Comparison of ENCODE assay signal across 18 cellular contexts in genomic region chr9:86096382-86096781, GRCh38. TPM values are rescaled to one million over a fixed set of nuclear protein-coding genes. Genes with fewer than 3 reads are reported as not detected.
DNase-seq lines count a peak whose midpoint lies in the region; ATAC-seq and TF ChIP-seq lines count a peak whose summit lies in the region.
"Had no signal": no experiment of that assay in that cellular context is flagged by ENCODE, and none has a peak within 500 bp of the region (broad histone marks: within the 10 kb centered on the region; RNA-seq: fewer than 3 reads in every experiment).

No MANE protein-coding gene starts in this region.

- H3K9ac ChIP-seq in BLaER1: no peak overlapping the region

- no peaks in the 10 kb centered on the region for H3K9me3 Mint-ChIP-seq in activated naive CD4-positive, alpha-beta T cell treated with anti-CD3 and anti-CD28 coated beads, Interleukin-2, amount 50 U/mL, for 72 hours
- H3K9me3 Mint-ChIP-seq: activated T-cell treated with anti-CD3 and anti-CD28 coated beads, Interleukin-2, amount 50 U/mL, for 72 hours; stimulated activated effector memory CD8-positive, alpha-beta T cell treated with anti-CD3 and anti-CD28 coated beads, Interleukin-12 subunit alpha, Interleukin-12 subunit beta, amount 100 ng/mL, for 72 hours had no signal

- ATAC-seq in activated naive CD4-positive, alpha-beta T cell treated with anti-CD3 and anti-CD28 coated beads, Interleukin-2, amount 50 U/mL, for 72 hours: no peak
- ATAC-seq in GM18907 (IDR thresholded peaks at IDR 0.05; ENCODE audit: unreplicated experiment): no peak
- ATAC-seq: activated T-cell treated with anti-CD3 and anti-CD28 coated beads, Interleukin-2, amount 50 U/mL, for 72 hours; foreskin keratinocyte; K562; stimulated activated effector memory CD8-positive, alpha-beta T cell treated with anti-CD3 and anti-CD28 coated beads, Interleukin-12 subunit alpha, Interleukin-12 subunit beta, amount 100 ng/mL, for 72 hours had no signal

- H3K36me3 ChIP-seq in BLaER1: peaks cover 15% of the 10 kb centered on the region; the same call in 1 of the 2 replicates
- no peaks in the 10 kb centered on the region for H3K36me3 ChIP-seq in brain microvascular endothelial cell (replicated peaks)
- peaks cover 7% of the 10 kb centered on the region for H3K36me3 ChIP-seq in mesodermal cell (ENCODE audit: control insufficient read depth, insufficient read depth, low read length)
- no peaks in the 10 kb centered on the region for H3K36me3 ChIP-seq in H7 (replicated peaks; ENCODE audit: control insufficient read depth, insufficient read depth, low read length)
- H3K36me3 ChIP-seq: adrenal gland had no signal

- no peaks in the 10 kb centered on the region for H3K27me3 ChIP-seq in BLaER1
- H3K27me3 ChIP-seq in brain microvascular endothelial cell (replicated peaks): no peaks in the 10 kb centered on the region
- H3K27me3 ChIP-seq in H7 (ENCODE audit: control insufficient read depth, insufficient read depth, low read length): peaks cover 16% of the 10 kb centered on the region
- H3K27me3 ChIP-seq: adrenal gland, dorsolateral prefrontal cortex had no signal

- no peak for TF ChIP-seq CTCF in brain microvascular endothelial cell (IDR thresholded peaks at IDR 0.05; ENCODE audit: low read depth, low read length, missing control alignments)

- DNase-seq in NCI-H226: peak; percentile 17
- DNase-seq in brain microvascular endothelial cell: peak; percentile 68
- DNase-seq in activated naive CD4-positive, alpha-beta T cell (lab: John Stamatoyannopoulos, UW): no peak
- DNase-seq in H7: no peak
- no peak for DNase-seq in activated naive CD4-positive, alpha-beta T cell treated with anti-CD3 and anti-CD28 coated beads, Interleukin-2, amount 50 U/mL, for 72 hours (ENCODE audit: low spot score in 2 of 2)
- DNase-seq: activated CD4-positive, alpha-beta T cell treated with anti-CD3 and anti-CD28 coated beads, Interleukin-2, amount 50 U/mL, for 1 hour; activated T-cell treated with anti-CD3 and anti-CD28 coated beads, Interleukin-2, amount 50 U/mL, for 72 hours; COR-L47; dorsolateral prefrontal cortex; NCI-H510A; T-helper 9 cell had no signal

- no peak overlapping the region for H3K27ac ChIP-seq in BLaER1
- no peak overlapping the region for H3K27ac ChIP-seq in brain microvascular endothelial cell
- peak overlapping the region; percentile 26 for H3K27ac ChIP-seq in mesodermal cell (ENCODE audit: low read depth, low read length, severe bottlenecking)
- H3K27ac ChIP-seq: dorsolateral prefrontal cortex, foreskin keratinocyte had no signal

- no peak overlapping the region for H3K27ac Mint-ChIP-seq in activated naive CD4-positive, alpha-beta T cell treated with anti-CD3 and anti-CD28 coated beads, Interleukin-2, amount 50 U/mL, for 72 hours
- H3K27ac Mint-ChIP-seq: activated T-cell treated with anti-CD3 and anti-CD28 coated beads, Interleukin-2, amount 50 U/mL, for 72 hours; stimulated activated effector memory CD8-positive, alpha-beta T cell treated with anti-CD3 and anti-CD28 coated beads, Interleukin-12 subunit alpha, Interleukin-12 subunit beta, amount 100 ng/mL, for 72 hours had no signal

- no peaks in the 10 kb centered on the region for H3K36me3 Mint-ChIP-seq in activated naive CD4-positive, alpha-beta T cell treated with anti-CD3 and anti-CD28 coated beads, Interleukin-2, amount 50 U/mL, for 72 hours
- H3K36me3 Mint-ChIP-seq: stimulated activated effector memory CD8-positive, alpha-beta T cell treated with anti-CD3 and anti-CD28 coated beads, Interleukin-12 subunit alpha, Interleukin-12 subunit beta, amount 100 ng/mL, for 72 hours had no signal

- H4K20me1 ChIP-seq in BLaER1: peaks cover 42% of the 10 kb centered on the region

- 0 out of 2 replicates have a peak overlapping the region, but pooled peaks have one; percentile 8 for H3K4me2 ChIP-seq in BLaER1

- H3K4me3 ChIP-seq in BLaER1 (no peak overlapping the region), brain microvascular endothelial cell (ENCODE audit: low read depth, low read length) (no peak overlapping the region), mesodermal cell (ENCODE audit: extremely low read depth, insufficient read depth, low read length, poor library complexity, severe bottlenecking) (no peak overlapping the region), H7 (ENCODE audit: insufficient read depth, low read depth, low read length) (no peak overlapping the region)
- H3K4me3 ChIP-seq: adrenal gland, dorsolateral prefrontal cortex, K562 had no signal

- H3K4me1 ChIP-seq in BLaER1 (peaks cover 41% of the 10 kb centered on the region), mesodermal cell (ENCODE audit: control insufficient read depth, insufficient read depth, low read length, poor library complexity, severe bottlenecking) (peaks cover 13% of the 10 kb centered on the region)

- H3K9me3 ChIP-seq in BLaER1: peaks cover 4% of the 10 kb centered on the region; the same call in 1 of the 2 replicates
- no peaks in the 10 kb centered on the region for H3K9me3 ChIP-seq in mesodermal cell (ENCODE audit: control insufficient read depth, low read length)
- H3K9me3 ChIP-seq: adrenal gland had no signal

- 38 to 40% methylated on average over 1 to 2 of the region's 2 CpGs for WGBS in mesodermal cell (ENCODE audit: insufficient coverage in 2 of 2), 2 experiments

- in situ Hi-C loops in brain microvascular endothelial cell (cut with HindIII; ENCODE audit: low pct_ligation_motif_present, low sequenced_read_pairs): no loop called here

RNA-seq across cellular contexts. Expression of gene GOLM1, which starts 3.0 kb away (rescaled TPM):
- polyA plus RNA-seq in mesodermal cell (2013, experiment 1 of 2): 73.4 TPM
- 79.6 TPM for polyA plus RNA-seq in mesodermal cell (2013, experiment 2 of 2)
- total RNA-seq in H7 (2014; rRNA removed; shearing (Covaris generic)): 24.3 and 31.5 TPM in 2 replicates
- total RNA-seq in activated naive CD4-positive, alpha-beta T cell treated with anti-CD3 and anti-CD28 coated beads, Interleukin-2, amount 50 U/mL, for 72 hours: 1 to 10 TPM in 1 of 2 donors, under 1 TPM in 1; 0.87 to 3.5 TPM

Comparison
In these comparisons a context has a peak if more than half of its experiments do, and no peak if none do; other contexts are left out.
1. DNase-seq: peak in NCI-H226 (single experiment) and brain microvascular endothelial cell (single experiment); none in activated naive CD4-positive, alpha-beta T cell (0 of 4), H7 (single experiment) and activated naive CD4-positive, alpha-beta T cell treated with anti-CD3 and anti-CD28 coated beads, Interleukin-2, amount 50 U/mL, for 72 hours (0 of 2).